ENCODE assay signal across 2 cellular contexts in the genomic region with DNA sequence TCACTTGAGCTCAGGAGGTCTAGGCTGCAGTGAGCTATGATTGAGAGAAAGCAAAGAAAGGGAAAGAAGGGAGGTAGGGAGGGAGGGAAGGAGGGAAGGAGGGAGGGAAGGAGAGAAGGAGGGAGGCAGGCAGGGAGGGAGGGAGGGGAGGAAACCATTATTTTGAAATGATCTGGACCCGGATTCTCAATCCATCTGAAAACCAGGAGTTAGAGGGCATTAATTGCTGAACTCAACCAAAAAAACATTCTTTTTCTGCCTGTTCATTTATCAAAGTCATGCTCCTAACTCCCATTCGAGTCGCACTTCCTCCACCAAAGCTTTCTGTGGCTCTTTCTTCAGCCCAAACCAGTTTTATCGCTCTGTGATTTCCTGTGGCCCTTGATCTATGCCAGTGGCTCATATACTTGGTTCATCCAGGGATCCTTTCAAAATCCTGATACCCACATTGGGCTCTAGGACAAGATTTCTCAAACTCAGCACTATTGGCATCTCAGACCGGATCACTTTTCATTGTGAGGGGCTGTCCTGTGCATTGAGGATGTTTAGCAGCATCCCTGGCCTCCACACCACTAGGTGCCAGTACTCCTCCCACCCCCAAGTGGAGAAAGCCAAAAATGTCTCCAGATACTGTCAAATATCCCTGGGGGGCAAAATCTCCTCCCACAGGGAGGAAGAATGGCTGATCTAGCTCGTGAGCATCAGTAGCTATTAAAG.
TF ChIP-seq lines count a peak whose summit lies in the region.

No MANE protein-coding gene starts in this region.

TF ChIP-seq in A549, 52 proteins besides CTCF, POLR2A, EP300 and RAD21:
- no peak for TF ChIP-seq E2F6 (IDR thresholded peaks at IDR 0.05; ENCODE audit: borderline replicate concordance, low read depth)
- TF ChIP-seq MAFK (IDR thresholded peaks at IDR 0.05; ENCODE audit: partially characterized antibody): peak; percentile 18

TF ChIP-seq in GM12891, 5 proteins besides CTCF, POLR2A, EP300 and RAD21:
- TF ChIP-seq POU2F2 (IDR thresholded peaks at IDR 0.05; ENCODE audit: low read depth, low read length): no peak
- TF ChIP-seq SPI1 (IDR thresholded peaks at IDR 0.05; ENCODE audit: low read depth, low read length): 0 out of 2 replicates have a peak, but pooled peaks have one; percentile 29
